12 cellular contexts compared by ENCODE assay signal in the genomic region with DNA sequence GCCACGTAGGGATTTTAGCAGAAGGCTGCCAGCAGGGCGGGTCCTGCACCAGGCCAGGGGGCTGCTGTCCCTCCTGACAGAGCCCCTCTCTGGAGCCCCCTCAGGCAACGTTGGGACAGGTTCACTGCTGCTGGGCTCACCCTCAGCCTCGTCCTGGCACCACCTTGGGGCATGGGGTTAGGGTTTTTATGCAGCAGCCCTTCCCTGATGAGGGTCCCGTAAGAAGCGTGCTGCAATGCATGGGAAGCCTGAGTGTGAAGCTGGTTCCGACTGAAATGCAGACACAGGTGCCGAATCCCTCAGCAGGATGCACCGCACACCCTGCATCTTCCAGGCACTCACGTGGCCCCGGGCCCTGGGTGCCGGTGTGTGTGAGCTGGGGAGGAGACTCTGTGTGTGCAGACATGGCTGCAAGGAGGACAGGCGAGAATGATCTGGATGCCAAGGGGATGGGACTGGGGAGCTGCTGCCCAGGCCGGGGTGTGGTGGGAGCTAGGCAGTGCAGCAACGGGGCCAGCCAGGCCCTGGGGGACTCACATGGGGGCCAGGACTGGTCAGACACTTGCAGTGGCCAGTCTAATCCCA. TPM values are rescaled to one million over a fixed set of nuclear protein-coding genes. Genes with fewer than 3 reads are reported as not detected.
A peak's percentile ranks its signal among the peaks of the same experiment; 100 is the strongest.
DNase-seq lines count a peak whose midpoint lies in the region; ATAC-seq and TF ChIP-seq lines count a peak whose summit lies in the region.
"Had no signal": no experiment of that assay in that cellular context is flagged by ENCODE, and none has a peak within 500 bp of the region (broad histone marks: within the 10 kb centered on the region; RNA-seq: fewer than 3 reads in every experiment).

No MANE protein-coding gene starts in this region.

- H4K20me1 ChIP-seq in BLaER1 (no peaks in the 10 kb centered on the region), MM.1S (ENCODE audit: insufficient read depth, low read length) (no peaks in the 10 kb centered on the region)

- DNase-seq in GM20000 (ENCODE audit: low spot score) (peak; percentile 37), neural crest cell (ENCODE audit: low read depth, low spot score) (no peak), A172 (ENCODE audit: low spot score) (no peak), MM.1S (no peak)
- DNase-seq in effector CD4-positive, alpha-beta T cell: no peak
- DNase-seq: NCI-H2107 had no signal

- no peaks in the 10 kb centered on the region for H3K36me3 ChIP-seq in BLaER1
- no peaks in the 10 kb centered on the region for H3K36me3 ChIP-seq in gastroesophageal sphincter
- H3K36me3 ChIP-seq in MM.1S (replicated peaks; ENCODE audit: insufficient read depth, low read length): no peaks in the 10 kb centered on the region
- H3K36me3 ChIP-seq: ascending aorta had no signal

- H3K27ac ChIP-seq in BLaER1 (no peak overlapping the region), gastroesophageal sphincter (peak overlapping the region in 3 of 4 donors; percentile 76 to 83 (median 79)), MM.1S (ENCODE audit: low read length) (no peak overlapping the region)
- H3K27ac ChIP-seq: ascending aorta, epithelial cell of prostate had no signal

- TF ChIP-seq POLR2A in gastroesophageal sphincter (IDR thresholded peaks at IDR 0.05): no peak

- ATAC-seq in gastroesophageal sphincter: no peak
- no peak for ATAC-seq in GM18868 (IDR thresholded peaks at IDR 0.05; ENCODE audit: unreplicated experiment)

- peak overlapping the region; percentile 91 for H3K27ac Mint-ChIP-seq in neural crest cell (ENCODE audit: unreplicated experiment)
- H3K27ac Mint-ChIP-seq: T-helper 1 cell treated with Interleukin-12 subunit alpha and Interleukin-12 subunit beta and Interleukin-4 antibody, amounts not matched to agents 30 μg/mL and 1 μg/mL, for 36 hours had no signal

- H3K9me2 ChIP-seq in MM.1S (replicated peaks; ENCODE audit: insufficient read depth, low read length): no peaks in the 10 kb centered on the region

- H3K79me2 ChIP-seq in MM.1S (ENCODE audit: low read length): no peaks in the 10 kb centered on the region

- peak overlapping the region; percentile 49 for H3K4me3 Mint-ChIP-seq in neural crest cell
- H3K4me3 Mint-ChIP-seq: T-helper 1 cell treated with Interleukin-12 subunit alpha and Interleukin-12 subunit beta and Interleukin-4 antibody, amounts not matched to agents 30 μg/mL and 1 μg/mL, for 36 hours had no signal

- peaks cover 28% of the 10 kb centered on the region for H3K4me1 Mint-ChIP-seq in neural crest cell

- H3K4me2 ChIP-seq in BLaER1: peak overlapping the region; percentile 57
- no peak overlapping the region for H3K4me2 ChIP-seq in MM.1S (ENCODE audit: low read depth, low read length)

- H3K27me3 ChIP-seq in BLaER1 (no peaks in the 10 kb centered on the region), gastroesophageal sphincter (no peaks in the 10 kb centered on the region), MM.1S (replicated peaks; ENCODE audit: insufficient read depth, low read length) (no peaks in the 10 kb centered on the region)
- H3K27me3 ChIP-seq: ascending aorta had no signal

- H3K4me1 ChIP-seq in BLaER1: peaks cover 21% of the 10 kb centered on the region
- peaks cover 8 to 45% (median 41%) of the 10 kb centered on the region in 3 donors for H3K4me1 ChIP-seq in gastroesophageal sphincter
- H3K4me1 ChIP-seq in MM.1S (ENCODE audit: low read length): peaks cover 17% of the 10 kb centered on the region
- H3K4me1 ChIP-seq: ascending aorta had no signal

- H3K4me3 ChIP-seq in BLaER1 (no peak overlapping the region), gastroesophageal sphincter (no peak overlapping the region), MM.1S (ENCODE audit: low read length) (no peak overlapping the region)
- H3K4me3 ChIP-seq: ascending aorta had no signal

- H3K9me3 Mint-ChIP-seq in neural crest cell: no peaks in the 10 kb centered on the region
- H3K9me3 Mint-ChIP-seq: T-helper 1 cell treated with Interleukin-12 subunit alpha and Interleukin-12 subunit beta and Interleukin-4 antibody, amounts not matched to agents 30 μg/mL and 1 μg/mL, for 36 hours had no signal

- H3K9ac ChIP-seq in BLaER1 (no peak overlapping the region), MM.1S (ENCODE audit: low read length) (no peak overlapping the region)

- TF ChIP-seq CTCF in GM20000 (IDR thresholded peaks at IDR 0.05; ENCODE audit: extremely low read depth, missing control alignments) (no peak), gastroesophageal sphincter (IDR thresholded peaks at IDR 0.05) (no peak), neural crest cell (conservative IDR thresholded peaks at IDR 0.05) (no peak), MM.1S (IDR thresholded peaks at IDR 0.05; ENCODE audit: low read length) (no peak)

- TF ChIP-seq EP300 in gastroesophageal sphincter (IDR thresholded peaks at IDR 0.05): no peak

- no peaks in the 10 kb centered on the region for H3K36me3 Mint-ChIP-seq in neural crest cell (ENCODE audit: low read depth)

- H3K9me3 ChIP-seq in BLaER1 (no peaks in the 10 kb centered on the region), gastroesophageal sphincter (no peaks in the 10 kb centered on the region), MM.1S (replicated peaks; ENCODE audit: insufficient read depth, low read length) (no peaks in the 10 kb centered on the region)
- H3K9me3 ChIP-seq: ascending aorta had no signal

- peaks cover 9% of the 10 kb centered on the region; the same call in 1 of the 2 replicates for H3F3A ChIP-seq in MM.1S (ENCODE audit: insufficient read depth, low read length)

- H2AFZ ChIP-seq in MM.1S (ENCODE audit: low read length): no peak overlapping the region

- WGBS in gastroesophageal sphincter (ENCODE audit: low coverage in 1 of 2), 2 donors: 79 to 80% methylated on average over 1 to 3 of the region's 15 CpGs

- peaks cover 2% of the 10 kb centered on the region for H3K27me3 Mint-ChIP-seq in neural crest cell (ENCODE audit: low read depth)

RNA-seq across cellular contexts. Expression of gene ZDHHC11B, which starts 27.1 kb away (rescaled TPM):
- total RNA-seq in gastroesophageal sphincter: 10 to 100 TPM in 1 of 4 donors, 1 to 10 TPM in 3; 3.1 to 14.3 (median 6.9) TPM
- total RNA-seq in neural crest cell: 3.0 and 3.5 TPM in 2 replicates
- total RNA-seq in A172 (2014; rRNA removed; shearing (Covaris generic)): 0.26 and 2.3 TPM in 2 replicates

Comparison
In these comparisons a context has a peak if more than half of its experiments do, and no peak if none do; other contexts are left out.
1. H3K27ac ChIP-seq: peak in gastroesophageal sphincter (3 of 4); none in BLaER1 (single experiment) and MM.1S (single experiment).